27 cellular contexts compared by ENCODE assay signal in the genomic region with DNA sequence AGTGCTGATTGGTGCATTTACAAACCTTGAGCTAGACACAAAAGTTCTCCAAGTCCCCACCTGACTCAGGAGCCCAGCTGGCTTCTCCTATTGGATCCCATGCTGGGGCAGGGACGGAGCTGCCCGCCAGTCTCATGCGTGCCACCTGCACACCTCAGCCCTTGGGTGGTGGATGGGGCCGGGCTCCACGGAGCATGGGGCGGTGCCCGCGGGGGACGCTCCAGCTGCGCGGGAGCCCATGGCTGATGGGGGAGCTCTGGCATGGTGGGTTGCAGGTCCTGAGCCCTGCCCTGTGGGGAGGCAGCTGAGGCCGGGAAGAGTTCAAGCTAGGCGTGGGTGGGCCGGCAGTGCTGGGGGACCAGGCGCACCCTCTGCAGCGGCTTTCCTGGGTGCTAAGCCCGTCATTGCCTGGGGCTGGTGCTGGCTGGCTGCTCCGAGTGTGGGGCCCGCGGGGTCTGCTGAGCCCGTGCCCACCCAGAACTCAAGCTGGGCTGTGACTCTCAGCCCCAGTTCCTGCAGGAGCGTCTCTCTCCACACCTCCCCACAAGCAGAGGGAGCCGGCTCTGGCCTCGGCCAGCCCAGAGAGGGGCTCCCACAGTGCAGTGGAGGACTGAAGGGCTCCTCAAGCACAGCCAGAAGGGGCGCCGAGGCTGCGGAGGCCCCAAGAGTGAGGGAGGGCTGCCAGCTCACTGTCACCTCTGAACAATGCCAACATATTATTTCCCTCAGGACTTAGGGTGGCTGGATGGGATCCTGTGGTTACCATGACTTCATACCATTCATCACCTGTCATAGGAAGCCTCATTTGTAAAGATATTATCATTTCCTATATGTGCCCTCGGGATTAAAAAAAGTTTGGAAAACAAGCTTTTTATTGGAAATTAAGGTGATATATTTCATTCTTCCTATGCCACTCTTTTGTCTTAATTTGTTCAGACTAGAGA.
"Had no signal": no experiment of that assay in that cellular context is flagged by ENCODE, and none has a peak within 500 bp of the region (broad histone marks: within the 10 kb centered on the region; RNA-seq: fewer than 3 reads in every experiment).

No MANE protein-coding gene starts in this region.

- H3K4me3 Mint-ChIP-seq: memory B cell, natural killer cell had no signal

- H3K27ac ChIP-seq: coronary artery, esophagus squamous epithelium, heart right ventricle, lower lobe of right lung, pancreas, right lobe of liver, thoracic aorta, tibial nerve, upper lobe of left lung, uterus had no signal

- FAIRE-seq: endometrium, pancreas, small intestine had no signal

- H3K27ac Mint-ChIP-seq: memory B cell, natural killer cell had no signal

- H3K4me3 ChIP-seq: coronary artery, esophagus squamous epithelium, heart right ventricle, lower lobe of right lung, pancreas, right lobe of liver, thoracic aorta, tibial nerve, upper lobe of left lung, uterus had no signal

- H3K4me1 Mint-ChIP-seq: memory B cell, natural killer cell had no signal

- H3K27me3 ChIP-seq: esophagus squamous epithelium, heart right ventricle, pancreas, right lobe of liver, tibial nerve, upper lobe of left lung, uterus had no signal

- DNase-seq: dermis blood vessel endothelial cell; effector memory CD4-positive, alpha-beta T cell; erythroblast; esophagus squamous epithelium; foreskin melanocyte; glutamatergic neuron; heart right ventricle; hippocampal formation; islet precursor cell; left ventricle myocardium superior; lower lobe of right lung; natural killer cell; occipital lobe; retina; right lobe of liver; small intestine; stimulated activated CD4-positive, alpha-beta T cell treated with anti-CD3 and anti-CD28 coated beads, Interleukin-15, amount 100 ng/mL, for 24 hours; stimulated activated CD4-positive, alpha-beta T cell treated with anti-CD3 and anti-CD28 coated beads, Interleukin-2, amount 100 ng/mL, for 48 hours; stimulated activated naive CD4-positive, alpha-beta T cell treated with Interleukin-2 at 50 U/mL for 16 hours; uterus had no signal

- H3K27me3 Mint-ChIP-seq: memory B cell had no signal

- H3K36me3 Mint-ChIP-seq: memory B cell, natural killer cell had no signal

- H3K9me3 Mint-ChIP-seq: memory B cell, natural killer cell had no signal

- H3K36me3 ChIP-seq: esophagus squamous epithelium, heart right ventricle, lower lobe of right lung, pancreas, right lobe of liver, thoracic aorta, tibial nerve, upper lobe of left lung, uterus had no signal

- ATAC-seq: left ventricle myocardium superior, lower lobe of right lung, natural killer cell, pancreas had no signal

- H3K9me3 ChIP-seq: lower lobe of right lung, pancreas, right lobe of liver, thoracic aorta, uterus had no signal

- H3K4me1 ChIP-seq: esophagus squamous epithelium, heart right ventricle, lower lobe of right lung, pancreas, right lobe of liver, tibial nerve, upper lobe of left lung, uterus had no signal
